18 cellular contexts compared by ENCODE assay signal in genomic region chr2:105859694-105859951, GRCh38.
DNase-seq lines count a peak whose midpoint lies in the region; ATAC-seq, FAIRE-seq and TF ChIP-seq lines count a peak whose summit lies in the region.
"Had no signal": no experiment of that assay in that cellular context is flagged by ENCODE, and none has a peak within 500 bp of the region (broad histone marks: within the 10 kb centered on the region; RNA-seq: fewer than 3 reads in every experiment).

No MANE protein-coding gene starts in this region.

- peak overlapping the region; percentile 6 to 20 for H3K4me3 ChIP-seq in CD4-positive, alpha-beta memory T cell (ENCODE audit: low read length in 2 of 2)
- H3K4me3 ChIP-seq in kidney (ENCODE audit: low read length in 2 of 2), result no peak overlapping the region
- H3K4me3 ChIP-seq: BLaER1 treated with 17β-estradiol and CSF1 and Interleukin-3, amounts not matched to agents 10 nM and 100 nM; thyroid gland had no signal

- in situ Hi-C loops in ACHN (cut with HindIII; ENCODE audit: low pct_ligation_motif_present, low pct_unique_long_range_greater_than_20kb, low sequenced_read_pairs), result no loop called here

- no peak for FAIRE-seq in kidney (lab: Jason Lieb, UNC)
- FAIRE-seq: A204.1, bronchial epithelial cell, GM12892, small intestine had no signal

- no peak overlapping the region for H3K9ac ChIP-seq in kidney (ENCODE audit: low read length in 2 of 2)
- H3K9ac ChIP-seq: BLaER1 treated with 17β-estradiol and CSF1 and Interleukin-3, amounts not matched to agents 10 nM and 100 nM had no signal

- peaks cover 11% of the 10 kb centered on the region for H3K36me3 ChIP-seq in CD4-positive, alpha-beta memory T cell (ENCODE audit: insufficient read depth, low read length)
- H3K36me3 ChIP-seq in kidney (ENCODE audit: control insufficient read depth in 1 of 2, insufficient read depth in 2 of 2, low read length in 2 of 2), result no peaks in the 10 kb centered on the region
- H3K36me3 ChIP-seq: thyroid gland had no signal

- intact Hi-C loops in activated CD4-positive, alpha-beta T cell treated with anti-CD3 and anti-CD28 coated beads for 36 hours (cut with DNase I, micrococcal nuclease), result loop anchor here (2.0 to 5.0 kb wide), 2 partner anchors 225 to 228 kb away; no protein-coding TSS in a partner anchor
- intact Hi-C loops in CD4-positive, alpha-beta memory T cell (cut with micrococcal nuclease), result no loop called here
- intact Hi-C loops in kidney (cut with DNase I), result no loop called here

- peak overlapping the region; percentile 81 for H3K27ac ChIP-seq in CD4-positive, alpha-beta memory T cell (ENCODE audit: low read depth, low read length)
- H3K27ac ChIP-seq in kidney (ENCODE audit: low read depth in 2 of 2, low read length in 2 of 2), result no peak overlapping the region
- H3K27ac ChIP-seq: thyroid gland had no signal

- peaks cover 98% of the 10 kb centered on the region for H3K4me1 Mint-ChIP-seq in activated CD4-positive, alpha-beta T cell treated with anti-CD3 and anti-CD28 coated beads for 36 hours
- H3K4me1 Mint-ChIP-seq in CD4-positive, alpha-beta memory T cell, result peaks cover 81 to 99% (median 90%) of the 10 kb centered on the region in 4 donors
- peaks cover 76% of the 10 kb centered on the region for H3K4me1 Mint-ChIP-seq in activated T-helper 17 cell treated with anti-CD3 and anti-CD28 coated beads, Interleukin-2, amount 50 U/mL, for 72 hours
- peaks cover 47% of the 10 kb centered on the region for H3K4me1 Mint-ChIP-seq in memory B cell

- DNase-seq in activated CD4-positive, alpha-beta T cell treated with anti-CD3 and anti-CD28 coated beads for 36 hours, result no peak
- no peak for DNase-seq in activated CD4-positive, alpha-beta T cell treated with anti-CD3 and anti-CD28 coated beads, Interleukin-2, amount 50 U/mL, for 1 hour
- no peak for DNase-seq in CD4-positive, alpha-beta memory T cell
- DNase-seq in memory B cell (ENCODE audit: low spot score in 2 of 2) (no peak), hypothalamus (lab: John Stamatoyannopoulos, UW) (no peak), kidney (no peak), ACHN (no peak)
- DNase-seq: glutamatergic neuron, MM.1S, NCI-H1930, small intestine, thyroid gland had no signal

- H3K27ac Mint-ChIP-seq in activated CD4-positive, alpha-beta T cell treated with anti-CD3 and anti-CD28 coated beads for 36 hours, result peak overlapping the region; percentile 51
- H3K27ac Mint-ChIP-seq in CD4-positive, alpha-beta memory T cell, result peak overlapping the region; percentile 92 to 99 (median 95)
- peak overlapping the region; percentile 99 for H3K27ac Mint-ChIP-seq in activated T-helper 17 cell treated with anti-CD3 and anti-CD28 coated beads, Interleukin-2, amount 50 U/mL, for 72 hours
- H3K27ac Mint-ChIP-seq in memory B cell, result peak overlapping the region; percentile 58

- H3K27me3 ChIP-seq in CD4-positive, alpha-beta memory T cell (ENCODE audit: insufficient read depth, low read length), result no peaks in the 10 kb centered on the region
- H3K27me3 ChIP-seq: BLaER1 treated with 17β-estradiol and CSF1 and Interleukin-3, amounts not matched to agents 10 nM and 100 nM; thyroid gland had no signal

- CTCF ChIA-PET in activated CD4-positive, alpha-beta T cell treated with anti-CD3 and anti-CD28 coated beads for 36 hours (lab: Charles Lee), result interaction anchor here (0.6 kb wide), 1 partner anchor 322 kb away, joined by 3 read pairs; no protein-coding TSS in a partner anchor
- CTCF ChIA-PET in CD4-positive, alpha-beta memory T cell (lab: Charles Lee; ENCODE audit: partially characterized antibody), result interaction anchor here (1.0 kb wide), 2 partner anchors 15 to 42 kb away, joined by 3 read pairs; no protein-coding TSS in a partner anchor

- H3K4me3 Mint-ChIP-seq in activated CD4-positive, alpha-beta T cell treated with anti-CD3 and anti-CD28 coated beads for 36 hours, result no peak overlapping the region
- peak overlapping the region in 7 of 8 donors; percentile 4 to 94 (median 71) for H3K4me3 Mint-ChIP-seq in CD4-positive, alpha-beta memory T cell
- peak overlapping the region; percentile 84 for H3K4me3 Mint-ChIP-seq in activated T-helper 17 cell treated with anti-CD3 and anti-CD28 coated beads, Interleukin-2, amount 50 U/mL, for 72 hours
- H3K4me3 Mint-ChIP-seq in memory B cell, result no peak overlapping the region
- H3K4me3 Mint-ChIP-seq: IgD-negative memory B cell had no signal

- H3K36me3 Mint-ChIP-seq in activated CD4-positive, alpha-beta T cell treated with anti-CD3 and anti-CD28 coated beads for 36 hours (ENCODE audit: low read depth), result peaks cover 71% of the 10 kb centered on the region
- peaks cover 48 to 78% of the 10 kb centered on the region in 2 donors for H3K36me3 Mint-ChIP-seq in CD4-positive, alpha-beta memory T cell
- H3K36me3 Mint-ChIP-seq in activated T-helper 17 cell treated with anti-CD3 and anti-CD28 coated beads, Interleukin-2, amount 50 U/mL, for 72 hours (ENCODE audit: low read depth), result peaks cover 95% of the 10 kb centered on the region
- peaks cover 30% of the 10 kb centered on the region for H3K36me3 Mint-ChIP-seq in memory B cell

- H3K27me3 Mint-ChIP-seq in activated CD4-positive, alpha-beta T cell treated with anti-CD3 and anti-CD28 coated beads for 36 hours, result no peaks in the 10 kb centered on the region
- no peaks in the 10 kb centered on the region for H3K27me3 Mint-ChIP-seq in CD4-positive, alpha-beta memory T cell
- no peaks in the 10 kb centered on the region for H3K27me3 Mint-ChIP-seq in activated T-helper 17 cell treated with anti-CD3 and anti-CD28 coated beads, Interleukin-2, amount 50 U/mL, for 72 hours
- no peaks in the 10 kb centered on the region for H3K27me3 Mint-ChIP-seq in memory B cell
- H3K27me3 Mint-ChIP-seq: IgD-negative memory B cell had no signal

- no peaks in the 10 kb centered on the region for H3K9me3 Mint-ChIP-seq in activated CD4-positive, alpha-beta T cell treated with anti-CD3 and anti-CD28 coated beads for 36 hours (ENCODE audit: low read depth)
- H3K9me3 Mint-ChIP-seq in CD4-positive, alpha-beta memory T cell, result no peaks in the 10 kb centered on the region
- no peaks in the 10 kb centered on the region for H3K9me3 Mint-ChIP-seq in activated T-helper 17 cell treated with anti-CD3 and anti-CD28 coated beads, Interleukin-2, amount 50 U/mL, for 72 hours
- no peaks in the 10 kb centered on the region for H3K9me3 Mint-ChIP-seq in memory B cell
- H3K9me3 Mint-ChIP-seq: IgD-negative memory B cell had no signal

- H3K9me3 ChIP-seq in CD4-positive, alpha-beta memory T cell (ENCODE audit: control insufficient read depth in 1 of 2, low read length in 2 of 2), result no peaks in the 10 kb centered on the region
- no peaks in the 10 kb centered on the region for H3K9me3 ChIP-seq in kidney (ENCODE audit: control insufficient read depth in 1 of 2, low read length in 2 of 2)
- H3K9me3 ChIP-seq: BLaER1 treated with 17β-estradiol and CSF1 and Interleukin-3, amounts not matched to agents 10 nM and 100 nM; thyroid gland had no signal

- POLR2A ChIA-PET in activated CD4-positive, alpha-beta T cell treated with anti-CD3 and anti-CD28 coated beads for 36 hours (lab: Charles Lee), result interaction anchor here (0.6 kb wide), 1 partner anchor 113 kb away, joined by 3 read pairs; no protein-coding TSS in a partner anchor
- POLR2A ChIA-PET in CD4-positive, alpha-beta memory T cell (lab: Charles Lee; ENCODE audit: partially characterized antibody), result interaction anchor here (1.0 to 5.3 kb wide), 6 partner anchors 15 to 235 kb away, joined by 3 to 32 read pairs (median 4); no protein-coding TSS in a partner anchor

- ATAC-seq in activated CD4-positive, alpha-beta T cell treated with anti-CD3 and anti-CD28 coated beads for 36 hours, result no peak
- ATAC-seq in activated T-helper 17 cell treated with anti-CD3 and anti-CD28 coated beads, Interleukin-2, amount 50 U/mL, for 72 hours (replicated peaks), result no peak
- ATAC-seq in memory B cell (ENCODE audit: low read depth), result no peak

- H3K4me1 ChIP-seq in CD4-positive, alpha-beta memory T cell (ENCODE audit: insufficient read depth, low read length), result peaks cover 100% of the 10 kb centered on the region
- peaks cover 0 to 6% of the 10 kb centered on the region in 2 donors for H3K4me1 ChIP-seq in kidney (ENCODE audit: control insufficient read depth in 1 of 2, insufficient read depth in 1 of 2, low read depth in 1 of 2, low read length in 2 of 2)
- H3K4me1 ChIP-seq: thyroid gland had no signal

- TF ChIP-seq CTCF in kidney (IDR thresholded peaks at IDR 0.05; ENCODE audit: borderline replicate concordance, extremely low read depth, insufficient read depth), result no peak

Comparison
In these comparisons a context has a peak if more than half of its experiments do, and no peak if none do; other contexts are left out.
1. H3K4me3 Mint-ChIP-seq: peak in CD4-positive, alpha-beta memory T cell (7 of 8) and activated T-helper 17 cell treated with anti-CD3 and anti-CD28 coated beads, Interleukin-2, amount 50 U/mL, for 72 hours (single experiment); none in activated CD4-positive, alpha-beta T cell treated with anti-CD3 and anti-CD28 coated beads for 36 hours (single experiment) and memory B cell (single experiment).
2. H3K4me3 ChIP-seq: peak in CD4-positive, alpha-beta memory T cell (2 of 2); none in kidney (0 of 2).
3. intact Hi-C loops: an anchor here in activated CD4-positive, alpha-beta T cell treated with anti-CD3 and anti-CD28 coated beads for 36 hours (2.0 to 5.0 kb wide); none called in CD4-positive, alpha-beta memory T cell and kidney.
4. Peak in every context shown above with its lines, with median percentiles within 50 percentile points of each other: H3K27ac Mint-ChIP-seq.